8 cellular contexts compared by ENCODE assay signal in the genomic region with DNA sequence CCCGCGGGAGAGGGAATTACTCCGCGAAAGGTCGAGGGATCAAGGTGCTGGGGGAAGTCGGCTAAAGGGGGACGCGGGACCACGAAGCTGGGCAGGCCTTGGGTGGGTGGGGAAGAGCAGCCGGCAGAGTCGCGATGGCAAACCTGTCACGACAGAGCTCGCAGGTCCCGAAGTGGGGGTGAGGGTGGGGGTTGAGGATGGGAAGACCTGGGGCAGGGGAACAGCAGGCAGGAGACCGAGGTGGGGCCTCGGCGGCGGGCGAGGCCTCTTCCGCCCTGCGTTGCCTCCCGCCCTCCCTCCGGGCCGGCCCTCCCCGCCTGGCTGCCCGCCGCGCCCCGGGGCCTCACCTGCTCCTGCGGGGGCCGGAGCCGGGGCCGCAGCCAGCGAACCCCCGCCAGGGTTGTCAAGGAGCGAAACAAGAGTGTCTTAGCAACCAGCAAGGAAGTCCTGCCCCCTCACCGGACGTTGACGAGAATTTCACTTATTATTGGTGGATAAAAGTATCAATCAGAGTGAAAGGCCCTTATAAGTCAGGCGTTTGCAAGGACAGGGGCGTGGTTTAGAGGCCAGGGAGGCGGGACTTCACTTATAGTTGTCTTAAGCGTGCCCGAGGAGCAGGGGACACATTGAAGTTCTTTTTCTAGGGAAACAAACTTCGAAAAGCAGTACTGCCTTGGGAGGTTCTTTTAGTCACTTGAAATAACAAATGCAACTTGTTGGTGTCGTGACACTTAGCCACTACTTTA. TPM values are rescaled to one million over a fixed set of nuclear protein-coding genes. Genes with fewer than 3 reads are reported as not detected.
A peak's percentile ranks its signal among the peaks of the same experiment; 100 is the strongest.
DNase-seq lines count a peak whose midpoint lies in the region; ATAC-seq, FAIRE-seq and TF ChIP-seq lines count a peak whose summit lies in the region.

A gene with protein sequence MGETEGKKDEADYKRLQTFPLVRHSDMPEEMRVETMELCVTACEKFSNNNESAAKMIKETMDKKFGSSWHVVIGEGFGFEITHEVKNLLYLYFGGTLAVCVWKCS (minus strand): TSS at position 423 of the 746 bp plus-strand sequence. CDS start 11,412 bp downstream, outside the sequence.

- no peaks in the 10 kb centered on the region for H3K27me3 ChIP-seq in naive thymus-derived CD4-positive, alpha-beta T cell (ENCODE audit: control insufficient read depth in 2 of 2, insufficient read depth in 2 of 2, low read length in 2 of 2)

- H3K4me3 Mint-ChIP-seq in naive thymus-derived CD4-positive, alpha-beta T cell: peak within 1 kb of the TSS; percentile 86 to 97 (median 92)
- peak within 1 kb of the TSS; percentile 82 for H3K4me3 Mint-ChIP-seq in stimulated activated memory B cell treated with anti-CD40 and anti-IgM and Interleukin-4, amounts not matched to agents 10 μg/mL and 1 μg/mL and 100 μg/mL, for 72 hours

- intact Hi-C loops in naive thymus-derived CD4-positive, alpha-beta T cell (cut with micrococcal nuclease): loop anchor here (1.0 to 5.0 kb wide), 7 partner anchors 38 to 987 kb away; a partner anchor contains a TSS

- peaks cover 0 to 8% (median 0%) of the 10 kb centered on the region in 3 experiments for H3K36me3 ChIP-seq in naive thymus-derived CD4-positive, alpha-beta T cell (ENCODE audit: control insufficient read depth in 2 of 3, insufficient read depth in 3 of 3, low read length in 3 of 3)

- H3K9me3 ChIP-seq in naive thymus-derived CD4-positive, alpha-beta T cell (ENCODE audit: control insufficient read depth in 2 of 3, low read length in 3 of 3): no peaks in the 10 kb centered on the region

- H3K4me3 ChIP-seq in fibroblast of mammary gland (ENCODE audit: control insufficient read depth, low read depth, low read length): peak within 1 kb of the TSS; percentile 73
- peak within 1 kb of the TSS; percentile 75 for H3K4me3 ChIP-seq in naive thymus-derived CD4-positive, alpha-beta T cell (ENCODE audit: low read length)

- H3K4me1 Mint-ChIP-seq in naive thymus-derived CD4-positive, alpha-beta T cell: peaks cover 20 to 44% (median 34%) of the 10 kb centered on the region in 7 donors
- peaks cover 7% of the 10 kb centered on the region for H3K4me1 Mint-ChIP-seq in stimulated activated memory B cell treated with anti-CD40 and anti-IgM and Interleukin-4, amounts not matched to agents 10 μg/mL and 1 μg/mL and 100 μg/mL, for 72 hours

- ATAC-seq in naive thymus-derived CD4-positive, alpha-beta T cell: peak; percentile 99
- peak; percentile 99 for ATAC-seq in stimulated activated memory B cell treated with anti-CD40 and anti-IgM and Interleukin-4, amounts not matched to agents 10 μg/mL and 1 μg/mL and 100 μg/mL, for 72 hours

- H3K27ac Mint-ChIP-seq in naive thymus-derived CD4-positive, alpha-beta T cell: peak within 1 kb of the TSS; percentile 78 to 96 (median 91)
- peak within 1 kb of the TSS; percentile 78 for H3K27ac Mint-ChIP-seq in stimulated activated memory B cell treated with anti-CD40 and anti-IgM and Interleukin-4, amounts not matched to agents 10 μg/mL and 1 μg/mL and 100 μg/mL, for 72 hours

- peak; percentile 81 for FAIRE-seq in H54 (lab: Jason Lieb, UNC)

- peaks cover 0 to 27% (median 0%) of the 10 kb centered on the region in 5 donors for H3K27me3 Mint-ChIP-seq in naive thymus-derived CD4-positive, alpha-beta T cell
- H3K27me3 Mint-ChIP-seq in stimulated activated memory B cell treated with anti-CD40 and anti-IgM and Interleukin-4, amounts not matched to agents 10 μg/mL and 1 μg/mL and 100 μg/mL, for 72 hours: peaks cover 30% of the 10 kb centered on the region

- peaks cover 0 to 7% (median 0%) of the 10 kb centered on the region in 5 donors for H3K36me3 Mint-ChIP-seq in naive thymus-derived CD4-positive, alpha-beta T cell
- no peaks in the 10 kb centered on the region for H3K36me3 Mint-ChIP-seq in stimulated activated memory B cell treated with anti-CD40 and anti-IgM and Interleukin-4, amounts not matched to agents 10 μg/mL and 1 μg/mL and 100 μg/mL, for 72 hours

- peaks cover 0 to 3% (median under 1%) of the 10 kb centered on the region in 11 donors for H3K9me3 Mint-ChIP-seq in naive thymus-derived CD4-positive, alpha-beta T cell
- H3K9me3 Mint-ChIP-seq in stimulated activated memory B cell treated with anti-CD40 and anti-IgM and Interleukin-4, amounts not matched to agents 10 μg/mL and 1 μg/mL and 100 μg/mL, for 72 hours: no peaks in the 10 kb centered on the region

- DNase-seq in EH (ENCODE audit: low read depth): peak; percentile 98
- peak; percentile 72 for DNase-seq in H54 (ENCODE audit: insufficient read length, low spot score)
- peak; percentile 95 for DNase-seq in LoVo (ENCODE audit: low spot score)
- peak; percentile 96 for DNase-seq in RWPE1 (ENCODE audit: low spot score)
- DNase-seq in activated T-helper 9 cell treated with anti-CD3 and anti-CD28 coated beads, Interleukin-2, amount 50 U/mL, for 16 hours (ENCODE audit: low read depth): peak; percentile 80
- peak; percentile 99 for DNase-seq in fibroblast of mammary gland (ENCODE audit: low read depth)
- DNase-seq in naive thymus-derived CD4-positive, alpha-beta T cell: peak; percentile 64 to 95 (median 93)

- CTCF ChIA-PET in RWPE1 (lab: Yijun Ruan, JAX): no interaction called here
- CTCF ChIA-PET in naive thymus-derived CD4-positive, alpha-beta T cell (lab: Charles Lee): no interaction called here

- POLR2A ChIA-PET in RWPE1 (lab: Yijun Ruan, JAX; ENCODE audit: low non-redundant PET): no interaction called here
- POLR2A ChIA-PET in naive thymus-derived CD4-positive, alpha-beta T cell (lab: Charles Lee): interaction anchor here (0.8 to 0.9 kb wide), 2 partner anchors 62 to 137 kb away, joined by 3 read pairs; no protein-coding TSS in a partner anchor

- no peak for TF ChIP-seq POLR2A in H54 (IDR thresholded peaks at IDR 0.05; ENCODE audit: low read depth, low read length)

- H3K27ac ChIP-seq in RWPE1: peak within 1 kb of the TSS; percentile 84
- H3K27ac ChIP-seq in naive thymus-derived CD4-positive, alpha-beta T cell (ENCODE audit: low read depth, low read length): peak within 1 kb of the TSS; percentile 89

- no peak for TF ChIP-seq CTCF in RWPE1 (conservative IDR thresholded peaks at IDR 0.05; ENCODE audit: low read depth)
- TF ChIP-seq CTCF in fibroblast of mammary gland (conservative IDR thresholded peaks at IDR 0.05; ENCODE audit: control insufficient read depth, insufficient read depth, low read depth, low read length): no peak

- peaks cover 13 to 26% of the 10 kb centered on the region in 2 donors for H3K4me1 ChIP-seq in naive thymus-derived CD4-positive, alpha-beta T cell (ENCODE audit: control insufficient read depth in 2 of 2, insufficient read depth in 2 of 2, low read length in 2 of 2)

RNA-seq across cellular contexts. Expression of the gene that starts here (rescaled TPM):
- total RNA-seq in naive thymus-derived CD4-positive, alpha-beta T cell: 10 to 100 TPM in 2 of 5 experiments, 1 to 10 TPM in 3; 5.0 to 11.1 (median 8.9) TPM
- 10 to 100 TPM in 1 of 2 donors, 1 to 10 TPM in 1; 9.8 to 15.0 TPM for polyA plus RNA-seq in naive thymus-derived CD4-positive, alpha-beta T cell

Comparison
In these comparisons a context has a peak if more than half of its experiments do, and no peak if none do; other contexts are left out.
1. Peak in every context shown above with its lines: DNase-seq, ATAC-seq, H3K4me3 ChIP-seq and H3K27ac ChIP-seq.